In the genomic region with DNA sequence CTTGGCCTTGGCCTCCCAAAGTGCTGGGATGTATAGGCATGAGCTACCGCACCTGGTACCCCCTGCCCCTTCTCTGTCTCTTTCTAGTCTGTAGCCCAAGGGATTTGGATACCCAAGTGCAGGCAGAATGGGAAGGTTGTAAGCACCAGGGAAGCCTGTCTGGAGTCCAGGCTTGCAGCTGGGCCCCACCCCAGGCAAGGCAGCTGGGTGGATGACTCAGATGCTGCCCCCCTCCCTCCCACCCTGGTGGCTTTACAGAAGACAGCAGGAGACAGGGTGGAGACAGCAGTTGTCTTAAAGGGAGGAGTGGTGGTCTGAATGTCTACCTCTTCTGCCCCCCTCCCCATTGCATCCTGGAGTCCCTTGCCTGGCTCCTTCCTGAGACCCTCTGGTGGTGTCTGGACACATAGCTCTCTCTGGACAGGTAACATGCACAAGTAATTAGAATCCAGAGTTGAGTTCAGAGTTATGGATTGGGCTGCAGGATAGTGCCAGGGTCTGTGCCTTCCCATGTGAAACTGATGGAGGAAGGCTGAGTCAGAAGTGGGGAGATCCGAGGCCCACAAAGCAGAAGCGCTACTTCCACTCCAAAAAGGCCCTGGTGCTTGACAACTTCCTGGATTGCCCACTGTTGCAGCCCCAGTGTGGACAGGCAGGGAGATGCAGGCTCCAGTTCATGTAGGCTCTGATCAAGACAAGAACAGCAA, we compare ENCODE assay signal across 9 cellular contexts. TPM values are rescaled to one million over a fixed set of nuclear protein-coding genes. Genes with fewer than 3 reads are reported as not detected.
A peak's percentile ranks its signal among the peaks of the same experiment; 100 is the strongest.
DNase-seq lines count a peak whose midpoint lies in the region; FAIRE-seq and TF ChIP-seq lines count a peak whose summit lies in the region.
"Had no signal": no experiment of that assay in that cellular context is flagged by ENCODE, and none has a peak within 500 bp of the region (broad histone marks: within the 10 kb centered on the region; RNA-seq: fewer than 3 reads in every experiment).

No MANE protein-coding gene starts in this region.

- H3K4me1 ChIP-seq in MM.1S (ENCODE audit: low read length) = peaks cover 17% of the 10 kb centered on the region
- H3K4me1 ChIP-seq in kidney (ENCODE audit: control insufficient read depth in 1 of 2, insufficient read depth in 1 of 2, low read depth in 1 of 2, low read length in 2 of 2) = peaks cover 50 to 56% of the 10 kb centered on the region in 2 donors
- peaks cover 52 to 84% (median 81%) of the 10 kb centered on the region in 4 donors for H3K4me1 ChIP-seq in transverse colon

- no peak overlapping the region for H2AFZ ChIP-seq in MM.1S (ENCODE audit: low read length)

- no peaks in the 10 kb centered on the region for H4K20me1 ChIP-seq in MM.1S (ENCODE audit: insufficient read depth, low read length)

- H3K27ac ChIP-seq in MM.1S (ENCODE audit: low read length) (no peak overlapping the region), kidney (ENCODE audit: low read depth in 2 of 2, low read length in 2 of 2) (peak overlapping the region; percentile 47 to 57), transverse colon (peak overlapping the region; percentile 96 to 100 (median 98))

- no peaks in the 10 kb centered on the region for H3K79me2 ChIP-seq in MM.1S (ENCODE audit: low read length)

- H3K4me3 ChIP-seq in BJ (ENCODE audit: low read depth, low read length) = peak overlapping the region; percentile 16
- H3K4me3 ChIP-seq in MM.1S (ENCODE audit: low read length) = no peak overlapping the region
- H3K4me3 ChIP-seq in kidney (ENCODE audit: low read length in 2 of 2) = peak overlapping the region in 1 of 2 donors; percentile 28
- peak overlapping the region in 2 of 4 donors; percentile 76 to 99 for H3K4me3 ChIP-seq in transverse colon
- no peak overlapping the region for H3K4me3 ChIP-seq in lower leg skin (ENCODE audit: low read depth, poor library complexity, severe bottlenecking)

- H3K27me3 ChIP-seq in BJ (ENCODE audit: control insufficient read depth, insufficient read depth, low read length) (no peaks in the 10 kb centered on the region), MM.1S (replicated peaks; ENCODE audit: insufficient read depth, low read length) (0 out of 2 replicates have a peak, but pooled peaks cover 4% of the 10 kb centered on the region), transverse colon (no peaks in the 10 kb centered on the region)

- POLR2A ChIA-PET in BJ (lab: Charles Lee) = interaction anchor here (0.6 to 1.8 kb wide), 3 partner anchors 9 to 341 kb away, joined by 3 to 12 read pairs (median 4); no protein-coding TSS in a partner anchor

- no peaks in the 10 kb centered on the region for H3K9me2 ChIP-seq in MM.1S (replicated peaks; ENCODE audit: insufficient read depth, low read length)

- TF ChIP-seq CTCF in BJ (IDR thresholded peaks at IDR 0.05; ENCODE audit: insufficient read depth, low read depth, low read length) (0 out of 2 replicates have a peak, but pooled peaks have one; percentile 12), MM.1S (IDR thresholded peaks at IDR 0.05; ENCODE audit: low read length) (peak; percentile 14; the same call in 1 of the 2 replicates), kidney (IDR thresholded peaks at IDR 0.05; ENCODE audit: borderline replicate concordance, extremely low read depth, insufficient read depth) (no peak), transverse colon (IDR thresholded peaks at IDR 0.05) (no peak), lower leg skin (IDR thresholded peaks at IDR 0.05) (no peak)

- CTCF ChIA-PET in BJ (lab: Yijun Ruan, JAX) = interaction anchor here (0.6 to 33.9 kb wide), 4 partner anchors 10 to 201 kb away, joined by 3 to 983 read pairs (median 58); no protein-coding TSS in a partner anchor

- in situ Hi-C loops in transverse colon (cut with MboI; ENCODE audit: low pct_ligation_motif_present in 1 of 4, low pct_unique_long_range_greater_than_20kb in 1 of 4, low sequenced_read_pairs in 3 of 4) = no loop called here

- DNase-seq in BJ (ENCODE audit: low read depth) (no peak), MM.1S (no peak), amniotic stem cell (lab: John Stamatoyannopoulos, UW) (peak; percentile 69), kidney (peak; percentile 79), transverse colon (peak; percentile 69), retina (no peak), lower leg skin (ENCODE audit: low spot score in 2 of 2) (no peak)
- no peak for DNase-seq in stimulated activated CD4-positive, alpha-beta T cell treated with anti-CD3 and anti-CD28 coated beads, Interleukin-4, amount 100 ng/mL, for 24 hours

- H3K9me3 ChIP-seq in MM.1S (replicated peaks; ENCODE audit: insufficient read depth, low read length) = no peaks in the 10 kb centered on the region
- no peaks in the 10 kb centered on the region for H3K9me3 ChIP-seq in kidney (ENCODE audit: control insufficient read depth in 1 of 2, low read length in 2 of 2)
- no peaks in the 10 kb centered on the region for H3K9me3 ChIP-seq in transverse colon

- TF ChIP-seq EP300 in transverse colon (IDR thresholded peaks at IDR 0.05; ENCODE audit: low read depth) = no peak

- H3K9ac ChIP-seq in MM.1S (ENCODE audit: low read length) (no peak overlapping the region), kidney (ENCODE audit: low read length in 2 of 2) (no peak overlapping the region)

- TF ChIP-seq POLR2A in transverse colon (IDR thresholded peaks at IDR 0.05) = peak; percentile 6
- TF ChIP-seq POLR2A in lower leg skin (IDR thresholded peaks at IDR 0.05) = no peak

- FAIRE-seq in kidney (lab: Jason Lieb, UNC) = no peak
- FAIRE-seq: endometrium had no signal

- WGBS in transverse colon (ENCODE audit: low coverage in 1 of 2), 2 donors = 43% methylated on average over 3 of the region's 3 CpGs; no CpG with 5 or more reads in 1 of the 2 donors
- 0 to 7% methylated on average over 3 of the region's 3 CpGs for WGBS in lower leg skin, 2 donors

- H3K36me3 ChIP-seq in BJ (ENCODE audit: control insufficient read depth, insufficient read depth, low read length) (peaks cover 4% of the 10 kb centered on the region), MM.1S (replicated peaks; ENCODE audit: insufficient read depth, low read length) (no peaks in the 10 kb centered on the region), kidney (ENCODE audit: control insufficient read depth in 1 of 2, insufficient read depth in 2 of 2, low read length in 2 of 2) (no peaks in the 10 kb centered on the region), transverse colon (no peaks in the 10 kb centered on the region)

- intact Hi-C loops in kidney (cut with DNase I) = no loop called here
- intact Hi-C loops in transverse colon (cut with DNase I; ENCODE audit: low total_unique reads) = no loop called here
- intact Hi-C loops in lower leg skin (cut with DNase I; ENCODE audit: low total_unique reads) = no loop called here

- no peaks in the 10 kb centered on the region for H3F3A ChIP-seq in MM.1S (ENCODE audit: insufficient read depth, low read length)

- no peak overlapping the region for H3K4me2 ChIP-seq in MM.1S (ENCODE audit: low read depth, low read length)

RNA-seq across cellular contexts. Expression of a gene that starts 5.1 kb away (rescaled TPM):
- polyA plus RNA-seq in BJ (2011; rRNA removed) (537 and 840 TPM in 2 replicates), kidney (ENCODE audit: insufficient read depth, low read depth, low replicate concordance) (145 TPM)
- 412 and 437 TPM in 2 replicates for polyA minus RNA-seq in BJ (2011; rRNA and poly(A)+ RNA removed)
- total RNA-seq in kidney (384 TPM), transverse colon (100 to 1,000 TPM; 300 to 999 (median 324) TPM), lower leg skin (100 to 1,000 TPM; 530 to 611 (median 555) TPM)

RNA-seq across cellular contexts. Expression of a gene that starts 33.7 kb away (rescaled TPM):
- 0.49 and 0.77 TPM in 2 replicates for polyA plus RNA-seq in BJ (2011; rRNA removed)
- 0.19 and 0.82 TPM in 2 replicates for polyA minus RNA-seq in BJ (2011; rRNA and poly(A)+ RNA removed)
- total RNA-seq in kidney = 45.9 TPM
- polyA plus RNA-seq in kidney (ENCODE audit: insufficient read depth, low read depth, low replicate concordance) = 16.4 TPM
- total RNA-seq in transverse colon = 1 to 10 TPM in 3 of 4 donors, not detected in 1; 2.6 to 6.0 (median 4.8) TPM
- 10 to 100 TPM; 30.5 to 45.4 (median 41.4) TPM for total RNA-seq in lower leg skin

RNA-seq across cellular contexts. Expression of a gene that starts 37.4 kb away (rescaled TPM):
- 1.9 TPM in 2 replicates for polyA plus RNA-seq in BJ (2011; rRNA removed)
- 1.8 and 2.4 TPM in 2 replicates for polyA minus RNA-seq in BJ (2011; rRNA and poly(A)+ RNA removed)
- 1.7 TPM for total RNA-seq in kidney
- polyA plus RNA-seq in kidney (ENCODE audit: insufficient read depth, low read depth, low replicate concordance) = 1.0 TPM
- under 1 TPM in 3 of 4 donors, not detected in 1; 0.14 to 0.60 (median 0.48) TPM for total RNA-seq in transverse colon
- 1 to 10 TPM in 1 of 4 donors, under 1 TPM in 3; 0.21 to 1.1 (median 0.67) TPM for total RNA-seq in lower leg skin

RNA-seq across cellular contexts. Expression of a gene that starts 58.7 kb away (rescaled TPM):
- not detected in 2 replicates for polyA plus RNA-seq in BJ (2011; rRNA removed)
- not detected in 2 replicates for polyA minus RNA-seq in BJ (2011; rRNA and poly(A)+ RNA removed)
- total RNA-seq in kidney = 51.4 TPM
- polyA plus RNA-seq in kidney (ENCODE audit: insufficient read depth, low read depth, low replicate concordance) = 73.0 TPM
- 100 to 1,000 TPM; 140 to 213 (median 174) TPM for total RNA-seq in transverse colon
- total RNA-seq in lower leg skin = 100 to 1,000 TPM; 211 to 281 (median 251) TPM

Comparison
In these comparisons a context has a peak if more than half of its experiments do, and no peak if none do; other contexts are left out.
1. DNase-seq: peak in amniotic stem cell (single experiment), kidney (single experiment) and transverse colon (single experiment); none in BJ (single experiment), MM.1S (single experiment), retina (single experiment), stimulated activated CD4-positive, alpha-beta T cell treated with anti-CD3 and anti-CD28 coated beads, Interleukin-4, amount 100 ng/mL, for 24 hours (single experiment) and lower leg skin (0 of 2).
2. CTCF ChIP-seq: peak in BJ (single experiment) and MM.1S (single experiment); none in kidney (single experiment), transverse colon (0 of 5) and lower leg skin (0 of 3).